In genomic region chr21:16154961-16155360, GRCh38 we compare ENCODE assay signal across 27 cellular contexts.
"Had no signal": no experiment of that assay in that cellular context is flagged by ENCODE, and none has a peak within 500 bp of the region (broad histone marks: within the 10 kb centered on the region; RNA-seq: fewer than 3 reads in every experiment).

No MANE protein-coding gene starts in this region.

- H3K27ac ChIP-seq: brain microvascular endothelial cell, colonic mucosa, esophagus muscularis mucosa, gastrocnemius medialis, left lung, neutrophil, pancreas, psoas muscle, right atrium auricular region, spleen, upper lobe of left lung had no signal

- DNase-seq: activated CD4-positive, alpha-beta memory T cell treated with anti-CD3 and anti-CD28 coated beads for 36 hours; activated CD4-positive, alpha-beta T cell treated with anti-CD3 and anti-CD28 coated beads for 4 hours; activated CD4-positive, CD25-positive, alpha-beta regulatory T cell; activated naive CD4-positive, alpha-beta T cell treated with anti-CD3 and anti-CD28 coated beads, Interleukin-2, amount 10 ng/mL, durations not matched to agents 7 days and 5 days; activated T-cell treated with anti-CD3 and anti-CD28 coated beads, Interleukin-2, amount 50 U/mL, for 48 hours; brain microvascular endothelial cell; central memory CD4-positive, alpha-beta T cell; colonic mucosa; dorsolateral prefrontal cortex; effector memory CD8-positive, alpha-beta T cell; gastrocnemius medialis; immature natural killer cell; kidney glomerular epithelial cell; left lung; naive thymus-derived CD8-positive, alpha-beta T cell; pancreas; psoas muscle; spleen; stimulated activated CD4-positive, alpha-beta T cell treated with anti-CD3 and anti-CD28 coated beads, Interleukin-4, amount 100 ng/mL, for 24 hours; stimulated activated naive CD4-positive, alpha-beta T cell treated with Interleukin-2 at 50 U/mL for 16 hours; T1000; upper lobe of left lung had no signal

- H3K4me3 Mint-ChIP-seq: activated CD4-positive, alpha-beta memory T cell treated with anti-CD3 and anti-CD28 coated beads for 36 hours; activated naive CD4-positive, alpha-beta T cell treated with anti-CD3 and anti-CD28 coated beads, Interleukin-2, amount 10 ng/mL, durations not matched to agents 7 days and 5 days; effector memory CD8-positive, alpha-beta T cell; immature natural killer cell; naive thymus-derived CD8-positive, alpha-beta T cell; T-helper 1 cell treated with Interleukin-12 subunit alpha and Interleukin-12 subunit beta and Interleukin-4 antibody, amounts not matched to agents 30 μg/mL and 1 μg/mL, for 36 hours had no signal

- H3K36me3 ChIP-seq: brain microvascular endothelial cell, colonic mucosa, esophagus muscularis mucosa, gastrocnemius medialis, left lung, neutrophil, pancreas, right atrium auricular region, spleen, upper lobe of left lung had no signal

- H3K4me3 ChIP-seq: colonic mucosa, dorsolateral prefrontal cortex, esophagus muscularis mucosa, gastrocnemius medialis, left lung, lung, pancreas, psoas muscle, right atrium auricular region, spleen, upper lobe of left lung had no signal

- H3K27ac Mint-ChIP-seq: activated CD4-positive, alpha-beta memory T cell treated with anti-CD3 and anti-CD28 coated beads for 36 hours; activated naive CD4-positive, alpha-beta T cell treated with anti-CD3 and anti-CD28 coated beads, Interleukin-2, amount 10 ng/mL, durations not matched to agents 7 days and 5 days; effector memory CD8-positive, alpha-beta T cell; immature natural killer cell; naive thymus-derived CD8-positive, alpha-beta T cell; T-helper 1 cell treated with Interleukin-12 subunit alpha and Interleukin-12 subunit beta and Interleukin-4 antibody, amounts not matched to agents 30 μg/mL and 1 μg/mL, for 36 hours had no signal

- H3K9me3 ChIP-seq: colonic mucosa, esophagus muscularis mucosa, gastrocnemius medialis, left lung, neutrophil, pancreas, psoas muscle, right atrium auricular region, spleen, upper lobe of left lung had no signal

- H3K27me3 Mint-ChIP-seq: activated CD4-positive, alpha-beta memory T cell treated with anti-CD3 and anti-CD28 coated beads for 36 hours; activated naive CD4-positive, alpha-beta T cell treated with anti-CD3 and anti-CD28 coated beads, Interleukin-2, amount 10 ng/mL, durations not matched to agents 7 days and 5 days; effector memory CD8-positive, alpha-beta T cell; naive thymus-derived CD8-positive, alpha-beta T cell had no signal

- H3K36me3 Mint-ChIP-seq: activated CD4-positive, alpha-beta memory T cell treated with anti-CD3 and anti-CD28 coated beads for 36 hours; activated naive CD4-positive, alpha-beta T cell treated with anti-CD3 and anti-CD28 coated beads, Interleukin-2, amount 10 ng/mL, durations not matched to agents 7 days and 5 days; immature natural killer cell; naive thymus-derived CD8-positive, alpha-beta T cell had no signal

- H3K27me3 ChIP-seq: brain microvascular endothelial cell, colonic mucosa, dorsolateral prefrontal cortex, esophagus muscularis mucosa, gastrocnemius medialis, left lung, neutrophil, pancreas, right atrium auricular region, spleen, upper lobe of left lung had no signal

- H3K4me1 ChIP-seq: colonic mucosa, esophagus muscularis mucosa, gastrocnemius medialis, left lung, pancreas, psoas muscle, right atrium auricular region, spleen, upper lobe of left lung had no signal

- H3K4me1 Mint-ChIP-seq: activated naive CD4-positive, alpha-beta T cell treated with anti-CD3 and anti-CD28 coated beads, Interleukin-2, amount 10 ng/mL, durations not matched to agents 7 days and 5 days; immature natural killer cell; naive thymus-derived CD8-positive, alpha-beta T cell had no signal

- H3K9me3 Mint-ChIP-seq: activated CD4-positive, alpha-beta memory T cell treated with anti-CD3 and anti-CD28 coated beads for 36 hours; activated naive CD4-positive, alpha-beta T cell treated with anti-CD3 and anti-CD28 coated beads, Interleukin-2, amount 10 ng/mL, durations not matched to agents 7 days and 5 days; T-helper 1 cell treated with Interleukin-12 subunit alpha and Interleukin-12 subunit beta and Interleukin-4 antibody, amounts not matched to agents 30 μg/mL and 1 μg/mL, for 36 hours had no signal

- ATAC-seq: effector memory CD8-positive, alpha-beta T cell; gastrocnemius medialis; left lung; naive thymus-derived CD8-positive, alpha-beta T cell; pancreas; psoas muscle had no signal
